Comparison of ENCODE assay signal across 20 cellular contexts in genomic region chr6:79186564-79186963, GRCh38.
"Had no signal": no experiment of that assay in that cellular context is flagged by ENCODE, and none has a peak within 500 bp of the region (broad histone marks: within the 10 kb centered on the region; RNA-seq: fewer than 3 reads in every experiment).

No MANE protein-coding gene starts in this region.

- H3K36me3 ChIP-seq: esophagus squamous epithelium, gastroesophageal sphincter, pancreas, suprapubic skin, thyroid gland had no signal

- FAIRE-seq: colon, urothelium cell line had no signal

- H3K9me3 ChIP-seq: mucosa of descending colon, pancreas, suprapubic skin, thyroid gland had no signal

- H3K27ac ChIP-seq: epithelial cell of prostate, esophagus squamous epithelium, gastroesophageal sphincter, pancreas, suprapubic skin, thyroid gland had no signal

- H3K27me3 ChIP-seq: esophagus squamous epithelium, gastroesophageal sphincter, pancreas, suprapubic skin, thyroid gland had no signal

- H3K4me3 ChIP-seq: esophagus squamous epithelium, gastroesophageal sphincter, mucosa of descending colon, pancreas, suprapubic skin, thyroid gland had no signal

- DNase-seq: effector memory CD8-positive, alpha-beta T cell; esophagus squamous epithelium; foreskin fibroblast; glutamatergic neuron; kidney glomerular epithelial cell; mammary epithelial cell; mucosa of descending colon; natural killer cell; occipital lobe; pancreas; right cardiac atrium; stimulated activated CD4-positive, alpha-beta T cell treated with anti-CD3 and anti-CD28 coated beads, Interleukin-4, amount 100 ng/mL, for 1 hour; stimulated activated CD8-positive, alpha-beta memory T cell treated with anti-CD3 and anti-CD28 coated beads, Interleukin-4, amount 100 ng/mL, for 48 hours; stimulated activated naive CD8-positive, alpha-beta T cell treated with anti-CD3 and anti-CD28 coated beads, Interleukin-15, Interleukin-2, amounts not matched to agents 100 U/mL and 50 U/mL, for 24 hours; thyroid gland had no signal
